Comparison of ENCODE assay signal across 8 cellular contexts in genomic region chr6:39114707-39115599, GRCh38. TPM values are rescaled to one million over a fixed set of nuclear protein-coding genes. Genes with fewer than 3 reads are reported as not detected.
DNase-seq lines count a peak whose midpoint lies in the region; ATAC-seq and TF ChIP-seq lines count a peak whose summit lies in the region.

Gene SAYSD1 (minus strand): TSS chr6:39115186. CDS start chr6:39115089, 97 bp downstream.

- peaks cover 0 to 2% of the 10 kb centered on the region in 2 donors for H3K27me3 Mint-ChIP-seq in CD8-positive, alpha-beta memory T cell

- H3K4me3 Mint-ChIP-seq in CD8-positive, alpha-beta memory T cell = peak within 1 kb of the TSS; percentile 90 to 99 (median 96)

- peaks cover 34% of the 10 kb centered on the region for H3K4me1 ChIP-seq in CD8-positive, alpha-beta memory T cell (ENCODE audit: insufficient read depth, low read length)
- H3K4me1 ChIP-seq in lung (ENCODE audit: control insufficient read depth in 2 of 2, insufficient read depth in 2 of 2, low read length in 2 of 2) = peaks cover 0 to 2% of the 10 kb centered on the region in 2 donors

- H3K36me3 ChIP-seq in CD8-positive, alpha-beta memory T cell (ENCODE audit: insufficient read depth, low read length) = no peaks in the 10 kb centered on the region
- peaks cover 0 to under 1% of the 10 kb centered on the region in 2 donors for H3K36me3 ChIP-seq in lung (ENCODE audit: control insufficient read depth in 2 of 2, insufficient read depth in 2 of 2, low read length in 2 of 2)

- CTCF ChIA-PET in CD8-positive, alpha-beta memory T cell (lab: Charles Lee) = no interaction called here

- no peaks in the 10 kb centered on the region for H3K27me3 ChIP-seq in CD8-positive, alpha-beta memory T cell (ENCODE audit: insufficient read depth, low read length, poor library complexity, severe bottlenecking)
- no peaks in the 10 kb centered on the region for H3K27me3 ChIP-seq in lung (ENCODE audit: control insufficient read depth, insufficient read depth)

- DNase-seq in CD8-positive, alpha-beta memory T cell = peak; percentile 84 to 94 (median 91)
- DNase-seq in HPDE6-E6E7 (ENCODE audit: extremely low spot score) (peak; percentile 94), NK-92 (lab: John Stamatoyannopoulos, UW; ENCODE audit: unreplicated experiment) (peak; percentile 48), lung (ENCODE audit: low spot score) (peak; percentile 92)
- DNase-seq in activated CD8-positive, alpha-beta memory T cell treated with anti-CD3 and anti-CD28 coated beads for 1 hour (ENCODE audit: extremely low read depth in 1 of 2, low read depth in 1 of 2) = peak; percentile 75 to 88
- DNase-seq in effector CD4-positive, alpha-beta T cell = peak; percentile 83
- DNase-seq in stimulated activated CD4-positive, alpha-beta T cell treated with anti-CD3 and anti-CD28 coated beads, TNF-alpha, amount 100 ng/mL, for 24 hours (ENCODE audit: low read depth in 3 of 3) = peak; percentile 86 to 92 (median 88)

- TF ChIP-seq CTCF in lung (IDR thresholded peaks at IDR 0.05; ENCODE audit: control extremely low read depth, extremely low read depth) = no peak

- H3K27ac ChIP-seq in CD8-positive, alpha-beta memory T cell (ENCODE audit: low read depth, low read length) = peak within 1 kb of the TSS; percentile 88
- peak within 1 kb of the TSS; percentile 88 to 97 for H3K27ac ChIP-seq in lung (ENCODE audit: low read depth in 1 of 2, low read length in 1 of 2)

- POLR2A ChIA-PET in CD8-positive, alpha-beta memory T cell (lab: Charles Lee) = interaction anchor here (0.6 to 0.7 kb wide), 3 partner anchors 9 to 476 kb away, joined by 3 to 4 read pairs (median 3); partner anchors contain the start of gene BTBD9

- H3K9me3 ChIP-seq in CD8-positive, alpha-beta memory T cell (ENCODE audit: low read length) = no peaks in the 10 kb centered on the region
- no peaks in the 10 kb centered on the region for H3K9me3 ChIP-seq in lung (ENCODE audit: control insufficient read depth in 2 of 2, insufficient read depth in 1 of 2, low read length in 1 of 2)

- no peaks in the 10 kb centered on the region for H3K9me3 Mint-ChIP-seq in CD8-positive, alpha-beta memory T cell

- H3K4me3 ChIP-seq in CD8-positive, alpha-beta memory T cell (ENCODE audit: low read length) = peak within 1 kb of the TSS; percentile 71
- peak within 1 kb of the TSS; percentile 60 for H3K4me3 ChIP-seq in lung

- 2 to 3% methylated on average over 65 to 68 of the region's 68 CpGs for WGBS in lung, 2 donors

- ATAC-seq in GM19467 (IDR thresholded peaks at IDR 0.05; ENCODE audit: unreplicated experiment) (peak; percentile 91), lung (ENCODE audit: insufficient read depth, low FRiP score) (peak; percentile 97)

- H3K4me1 Mint-ChIP-seq in CD8-positive, alpha-beta memory T cell = peaks cover 37 to 55% (median 55%) of the 10 kb centered on the region in 3 donors

- H3K36me3 Mint-ChIP-seq in CD8-positive, alpha-beta memory T cell = peaks cover 0 to 12% (median 8%) of the 10 kb centered on the region in 3 donors

- H3K27ac Mint-ChIP-seq in CD8-positive, alpha-beta memory T cell = peak within 1 kb of the TSS; percentile 92 to 99 (median 98)

RNA-seq across cellular contexts. Expression of gene SAYSD1, which starts in this region (rescaled TPM):
- 10 to 100 TPM; 10.3 to 11.6 TPM for total RNA-seq in CD8-positive, alpha-beta memory T cell
- 15.6 TPM for polyA plus RNA-seq in CD8-positive, alpha-beta memory T cell
- 10 to 100 TPM; 15.4 to 17.5 TPM for total RNA-seq in lung
- 10 to 100 TPM in 1 of 2 donors, 1 to 10 TPM in 1; 9.8 to 17.8 TPM for polyA plus RNA-seq in lung

Comparison
In these comparisons a context has a peak if more than half of its experiments do, and no peak if none do; other contexts are left out.
1. Peak in every context shown above with its lines: DNase-seq, ATAC-seq, H3K4me3 ChIP-seq and H3K27ac ChIP-seq.